ENCODE assay signal across 1 cellular context in the genomic region with DNA sequence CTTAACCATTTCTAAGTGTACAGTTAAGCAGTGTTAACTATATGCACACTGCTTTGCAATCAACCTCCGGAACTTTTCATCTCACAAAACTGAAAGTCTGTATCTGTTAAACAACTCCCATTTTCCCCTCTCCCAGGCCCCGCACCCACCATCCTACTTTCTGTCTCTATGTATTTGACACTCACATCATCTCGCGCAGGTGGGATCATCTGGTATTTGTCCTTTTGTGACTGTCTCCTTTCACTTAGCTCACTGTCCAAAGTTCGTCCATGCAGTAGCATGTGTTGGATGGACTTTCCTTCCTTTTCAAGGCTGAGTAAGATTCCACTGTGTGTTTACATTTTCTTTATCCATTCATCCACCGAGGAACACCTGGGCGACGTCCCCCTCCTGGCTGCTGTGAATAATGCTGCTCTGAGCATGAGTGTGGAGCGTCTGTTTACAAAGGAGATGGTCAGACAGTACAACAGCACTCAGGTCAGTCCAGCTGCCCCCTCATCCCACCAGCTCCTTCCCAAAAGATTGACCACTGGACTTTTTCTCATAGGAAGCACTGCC.
TF ChIP-seq lines count a peak whose summit lies in the region.

No MANE protein-coding gene starts in this region.

TF ChIP-seq in HCT116, 20 proteins besides CTCF, POLR2A, EP300 and RAD21:
- TF ChIP-seq JUND (IDR thresholded peaks at IDR 0.05), result no peak
TF ChIP-seq in HCT116: peak in this region for 0.
